16 cellular contexts compared by ENCODE assay signal in genomic region chr1:245074232-245074747, GRCh38.
A peak's percentile ranks its signal among the peaks of the same experiment; 100 is the strongest.
DNase-seq lines count a peak whose midpoint lies in the region; ATAC-seq, FAIRE-seq and TF ChIP-seq lines count a peak whose summit lies in the region.
"Had no signal": no experiment of that assay in that cellular context is flagged by ENCODE, and none has a peak within 500 bp of the region (broad histone marks: within the 10 kb centered on the region; RNA-seq: fewer than 3 reads in every experiment).

No MANE protein-coding gene starts in this region.

- H3K4me2 ChIP-seq in endothelial cell of umbilical vein (ENCODE audit: insufficient read depth, low read length) = no peak overlapping the region
- H3K4me2 ChIP-seq: KMS-11 had no signal

- H3K9me3 Mint-ChIP-seq in HFFc6 = peaks cover 4% of the 10 kb centered on the region; the same call in 1 of the 2 replicates

- H3K4me3 ChIP-seq in endothelial cell of umbilical vein (replicated peaks in 1 of 3; ENCODE audit: insufficient read depth in 1 of 3, low read depth in 1 of 3, low read length in 3 of 3) (no peak overlapping the region), rectal smooth muscle tissue (ENCODE audit: low read length) (peak overlapping the region; percentile 45)
- H3K4me3 ChIP-seq: suprapubic skin had no signal

- no peak for TF ChIP-seq POLR2A in endothelial cell of umbilical vein (IDR thresholded peaks at IDR 0.05; ENCODE audit: low read depth, low read length)

- peaks cover 1% of the 10 kb centered on the region for H3K27me3 Mint-ChIP-seq in HFFc6 (ENCODE audit: insufficient read depth)

- no peaks in the 10 kb centered on the region for H3K9me1 ChIP-seq in endothelial cell of umbilical vein (replicated peaks; ENCODE audit: control insufficient read depth, extremely low read depth, insufficient read depth, low read length)

- CTCF ChIA-PET in endothelial cell of umbilical vein (lab: Charles Lee) = interaction anchor here (2.3 kb wide), 1 partner anchor 32 kb away, joined by 8 read pairs; no protein-coding TSS in a partner anchor

- peak overlapping the region; percentile 25; the same call in 1 of the 2 replicates for H3K4me3 Mint-ChIP-seq in HFFc6
- H3K4me3 Mint-ChIP-seq: activated CD4-positive, alpha-beta memory T cell treated with anti-CD3 and anti-CD28 coated beads for 36 hours; activated naive CD4-positive, alpha-beta T cell treated with anti-CD3 and anti-CD28 coated beads for 36 hours had no signal

- no peak overlapping the region for H3K27ac Mint-ChIP-seq in HFFc6
- H3K27ac Mint-ChIP-seq: activated CD4-positive, alpha-beta memory T cell treated with anti-CD3 and anti-CD28 coated beads for 36 hours; activated naive CD4-positive, alpha-beta T cell treated with anti-CD3 and anti-CD28 coated beads for 36 hours had no signal

- ATAC-seq in HG03520 (IDR thresholded peaks at IDR 0.05; ENCODE audit: unreplicated experiment) (no peak), HG03354 (IDR thresholded peaks at IDR 0.05; ENCODE audit: poor library complexity, severe bottlenecking, unreplicated experiment) (no peak)
- ATAC-seq: HCT116, left ventricle myocardium superior had no signal

- H3K9me3 ChIP-seq in endothelial cell of umbilical vein (replicated peaks; ENCODE audit: control insufficient read depth, insufficient read depth, low read length) = no peaks in the 10 kb centered on the region
- H3K9me3 ChIP-seq: suprapubic skin had no signal

- peaks cover 17% of the 10 kb centered on the region for H3K4me1 Mint-ChIP-seq in HFFc6 (ENCODE audit: low read depth)

- H3K36me3 ChIP-seq in endothelial cell of umbilical vein (ENCODE audit: control insufficient read depth in 2 of 2, extremely low read depth in 1 of 2, insufficient read depth in 2 of 2, low read length in 2 of 2) (no peaks in the 10 kb centered on the region), rectal smooth muscle tissue (ENCODE audit: control insufficient read depth, insufficient read depth, low read length) (no peaks in the 10 kb centered on the region)
- H3K36me3 ChIP-seq: suprapubic skin had no signal

- POLR2A ChIA-PET in endothelial cell of umbilical vein (lab: Charles Lee) = no interaction called here

- H3K9ac ChIP-seq in endothelial cell of umbilical vein (replicated peaks; ENCODE audit: extremely low read depth, insufficient read depth, low read length) (no peak overlapping the region), rectal smooth muscle tissue (ENCODE audit: low read length) (no peak overlapping the region)
- H3K9ac ChIP-seq: KMS-11 had no signal

- DNase-seq in HFFc6 = peak; percentile 25
- peak; percentile 90 for DNase-seq in NCI-H524 treated with DMSO at 0.1 percent for 48 hours (lab: John Stamatoyannopoulos, UW)
- DNase-seq in endothelial cell of umbilical vein (ENCODE audit: low read depth, low spot score) = peak; percentile 7
- DNase-seq in activated T-cell treated with anti-CD3 and anti-CD28 coated beads, Interleukin-2, amount 50 U/mL, for 1 hour = no peak
- no peak for DNase-seq in activated naive CD4-positive, alpha-beta T cell treated with Interleukin-2 at 50 U/mL for 16 hours
- DNase-seq: activated CD4-positive, alpha-beta memory T cell treated with anti-CD3 and anti-CD28 coated beads for 36 hours; activated naive CD4-positive, alpha-beta T cell treated with anti-CD3 and anti-CD28 coated beads for 36 hours; cortex of kidney; left ventricle myocardium superior; T-helper 1 cell had no signal

- H3K27ac ChIP-seq in endothelial cell of umbilical vein (ENCODE audit: insufficient read depth, low read depth, low read length) (no peak overlapping the region), rectal smooth muscle tissue (ENCODE audit: low read depth, low read length) (no peak overlapping the region)
- H3K27ac ChIP-seq: KMS-11, suprapubic skin had no signal

- no peak for TF ChIP-seq CTCF in HFFc6 (IDR thresholded peaks at IDR 0.05)
- TF ChIP-seq CTCF in endothelial cell of umbilical vein (IDR thresholded peaks at IDR 0.05; ENCODE audit: extremely low read depth in 1 of 2, insufficient read depth in 1 of 2, low read depth in 1 of 2, low read length in 2 of 2) = no peak

- H3K4me1 ChIP-seq in endothelial cell of umbilical vein (ENCODE audit: control insufficient read depth, extremely low read depth, insufficient read depth, low read length) = no peaks in the 10 kb centered on the region
- H3K4me1 ChIP-seq in rectal smooth muscle tissue (ENCODE audit: control insufficient read depth, insufficient read depth, low read length) = no peaks in the 10 kb centered on the region

- H2AFZ ChIP-seq in endothelial cell of umbilical vein (ENCODE audit: low read depth, low read length) = no peak overlapping the region

- H4K20me1 ChIP-seq in endothelial cell of umbilical vein (replicated peaks; ENCODE audit: control insufficient read depth, extremely low read depth, insufficient read depth, low read length) = no peaks in the 10 kb centered on the region

- peaks cover 13% of the 10 kb centered on the region for H3K36me3 Mint-ChIP-seq in HFFc6 (ENCODE audit: low read depth)
- H3K36me3 Mint-ChIP-seq: activated CD4-positive, alpha-beta memory T cell treated with anti-CD3 and anti-CD28 coated beads for 36 hours had no signal

- intact Hi-C loops in endothelial cell of umbilical vein (cut with micrococcal nuclease) = loop anchor here (10.0 kb wide), 1 partner anchor 221 kb away; no protein-coding TSS in a partner anchor

- dilution Hi-C loops in endothelial cell of umbilical vein (cut with MboI; ENCODE audit: extremely low pct_ligation_motif_present, low sequenced_read_pairs) = no loop called here

- BruUV-seq in endothelial cell of umbilical vein (replicated peaks; lab: Mats Ljungman, UMichigan) = no TSS peak

- H3K27me3 ChIP-seq in endothelial cell of umbilical vein (ENCODE audit: control insufficient read depth in 2 of 2, insufficient read depth in 2 of 2, low read length in 2 of 2) (no peaks in the 10 kb centered on the region), rectal smooth muscle tissue (ENCODE audit: control insufficient read depth, insufficient read depth, low read length) (no peaks in the 10 kb centered on the region)
- H3K27me3 ChIP-seq: suprapubic skin had no signal

- H3K79me2 ChIP-seq in endothelial cell of umbilical vein (ENCODE audit: control insufficient read depth, insufficient read depth, low read length) = no peaks in the 10 kb centered on the region

- FAIRE-seq in endothelial cell of umbilical vein (lab: Jason Lieb, UNC) = no peak

TF ChIP-seq in endothelial cell of umbilical vein, 7 proteins besides CTCF, POLR2A, EP300 and RAD21:
- TF ChIP-seq JUN (IDR thresholded peaks at IDR 0.05; ENCODE audit: borderline replicate concordance, insufficient read depth, insufficient read length, low read depth) = no peak
- no peak for TF ChIP-seq FOS (IDR thresholded peaks at IDR 0.05; ENCODE audit: borderline replicate concordance, insufficient read depth, low read length)
- no peak for TF ChIP-seq GATA2 (IDR thresholded peaks at IDR 0.05; ENCODE audit: insufficient read depth, insufficient read length, low read depth, low read length)
- no peak for TF ChIP-seq EZH2 (IDR thresholded peaks at IDR 0.05; ENCODE audit: borderline replicate concordance, low read depth, low read length, severe bottlenecking)
- TF ChIP-seq MYC (IDR thresholded peaks at IDR 0.05; ENCODE audit: low read depth, low read length) = no peak
- TF ChIP-seq POLR2AphosphoS5 (IDR thresholded peaks at IDR 0.05; ENCODE audit: insufficient read depth, low read depth, low read length) = no peak
- no peak for TF ChIP-seq MAX (IDR thresholded peaks at IDR 0.05; ENCODE audit: insufficient read depth, insufficient read length)

Comparison
In these comparisons a context has a peak if more than half of its experiments do, and no peak if none do; other contexts are left out.
1. DNase-seq: peak in HFFc6 (single experiment), NCI-H524 treated with DMSO at 0.1 percent for 48 hours (single experiment) and endothelial cell of umbilical vein (single experiment); none in activated T-cell treated with anti-CD3 and anti-CD28 coated beads, Interleukin-2, amount 50 U/mL, for 1 hour (single experiment) and activated naive CD4-positive, alpha-beta T cell treated with Interleukin-2 at 50 U/mL for 16 hours (single experiment).